1 cellular context compared by ENCODE assay signal in the genomic region with DNA sequence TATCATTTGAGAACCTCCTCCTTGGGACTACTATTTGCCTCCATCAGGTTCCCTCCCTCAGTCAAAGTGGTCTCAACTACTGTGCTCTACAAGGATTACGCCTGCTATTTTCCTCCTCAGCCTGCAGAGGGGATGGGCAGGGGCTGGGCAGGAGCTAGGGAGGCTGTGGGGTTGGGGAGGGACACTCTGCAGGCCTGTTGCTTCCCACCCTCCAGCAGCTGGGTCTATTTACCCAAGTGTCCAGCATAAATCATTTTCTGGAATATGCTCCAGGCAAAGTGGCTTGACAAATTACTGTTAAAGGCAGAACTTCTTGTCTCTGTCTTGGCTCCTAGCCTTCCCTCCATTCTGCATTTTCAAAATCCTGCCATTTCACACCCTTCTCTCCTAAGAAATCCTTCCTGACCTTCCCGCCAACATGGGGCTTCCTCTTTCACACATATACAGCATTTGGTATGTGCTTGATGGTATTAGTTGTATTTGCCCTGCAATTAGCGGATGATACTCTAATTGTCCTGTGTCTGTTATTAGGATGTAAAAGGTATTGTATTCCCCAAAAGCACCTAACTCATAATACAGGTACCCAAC.
A peak's percentile ranks its signal among the peaks of the same experiment; 100 is the strongest.
TF ChIP-seq lines count a peak whose summit lies in the region.

No MANE protein-coding gene starts in this region.

TF ChIP-seq in HEK293, 187 proteins besides CTCF, POLR2A, EP300 and RAD21 (continued from another document):
- TF ChIP-seq, protein P1, sequence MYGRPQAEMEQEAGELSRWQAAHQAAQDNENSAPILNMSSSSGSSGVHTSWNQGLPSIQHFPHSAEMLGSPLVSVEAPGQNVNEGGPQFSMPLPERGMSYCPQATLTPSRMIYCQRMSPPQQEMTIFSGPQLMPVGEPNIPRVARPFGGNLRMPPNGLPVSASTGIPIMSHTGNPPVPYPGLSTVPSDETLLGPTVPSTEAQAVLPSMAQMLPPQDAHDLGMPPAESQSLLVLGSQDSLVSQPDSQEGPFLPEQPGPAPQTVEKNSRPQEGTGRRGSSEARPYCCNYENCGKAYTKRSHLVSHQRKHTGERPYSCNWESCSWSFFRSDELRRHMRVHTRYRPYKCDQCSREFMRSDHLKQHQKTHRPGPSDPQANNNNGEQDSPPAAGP (tag by site-specific recombination; IDR thresholded peaks at IDR 0.05) = peak; percentile 64; the same call in 1 of the 2 replicates
- TF ChIP-seq ZSCAN16 (tag by site-specific recombination; IDR thresholded peaks at IDR 0.05) (no peak), ZNF404 (tag by site-specific recombination; IDR thresholded peaks at IDR 0.05) (no peak), RBAK (tag by site-specific recombination; IDR thresholded peaks at IDR 0.05) (no peak), HOXC10 (CRISPR knock-in tag; IDR thresholded peaks at IDR 0.05) (0 out of 2 replicates have a peak, but pooled peaks have one; percentile 40), ZNF670 (tag by site-specific recombination; IDR thresholded peaks at IDR 0.05; ENCODE audit: low read depth) (no peak)
- TF ChIP-seq, protein P2, sequence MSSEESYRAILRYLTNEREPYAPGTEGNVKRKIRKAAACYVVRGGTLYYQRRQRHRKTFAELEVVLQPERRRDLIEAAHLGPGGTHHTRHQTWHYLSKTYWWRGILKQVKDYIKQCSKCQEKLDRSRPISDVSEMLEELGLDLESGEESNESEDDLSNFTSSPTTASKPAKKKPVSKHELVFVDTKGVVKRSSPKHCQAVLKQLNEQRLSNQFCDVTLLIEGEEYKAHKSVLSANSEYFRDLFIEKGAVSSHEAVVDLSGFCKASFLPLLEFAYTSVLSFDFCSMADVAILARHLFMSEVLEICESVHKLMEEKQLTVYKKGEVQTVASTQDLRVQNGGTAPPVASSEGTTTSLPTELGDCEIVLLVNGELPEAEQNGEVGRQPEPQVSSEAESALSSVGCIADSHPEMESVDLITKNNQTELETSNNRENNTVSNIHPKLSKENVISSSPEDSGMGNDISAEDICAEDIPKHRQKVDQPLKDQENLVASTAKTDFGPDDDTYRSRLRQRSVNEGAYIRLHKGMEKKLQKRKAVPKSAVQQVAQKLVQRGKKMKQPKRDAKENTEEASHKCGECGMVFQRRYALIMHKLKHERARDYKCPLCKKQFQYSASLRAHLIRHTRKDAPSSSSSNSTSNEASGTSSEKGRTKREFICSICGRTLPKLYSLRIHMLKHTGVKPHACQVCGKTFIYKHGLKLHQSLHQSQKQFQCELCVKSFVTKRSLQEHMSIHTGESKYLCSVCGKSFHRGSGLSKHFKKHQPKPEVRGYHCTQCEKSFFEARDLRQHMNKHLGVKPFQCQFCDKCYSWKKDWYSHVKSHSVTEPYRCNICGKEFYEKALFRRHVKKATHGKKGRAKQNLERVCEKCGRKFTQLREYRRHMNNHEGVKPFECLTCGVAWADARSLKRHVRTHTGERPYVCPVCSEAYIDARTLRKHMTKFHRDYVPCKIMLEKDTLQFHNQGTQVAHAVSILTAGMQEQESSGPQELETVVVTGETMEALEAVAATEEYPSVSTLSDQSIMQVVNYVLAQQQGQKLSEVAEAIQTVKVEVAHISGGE (tag by site-specific recombination; conservative IDR thresholded peaks at IDR 0.05; ENCODE audit: low read depth) = no peak
